ENCODE assay signal across 10 cellular contexts in the genomic region with DNA sequence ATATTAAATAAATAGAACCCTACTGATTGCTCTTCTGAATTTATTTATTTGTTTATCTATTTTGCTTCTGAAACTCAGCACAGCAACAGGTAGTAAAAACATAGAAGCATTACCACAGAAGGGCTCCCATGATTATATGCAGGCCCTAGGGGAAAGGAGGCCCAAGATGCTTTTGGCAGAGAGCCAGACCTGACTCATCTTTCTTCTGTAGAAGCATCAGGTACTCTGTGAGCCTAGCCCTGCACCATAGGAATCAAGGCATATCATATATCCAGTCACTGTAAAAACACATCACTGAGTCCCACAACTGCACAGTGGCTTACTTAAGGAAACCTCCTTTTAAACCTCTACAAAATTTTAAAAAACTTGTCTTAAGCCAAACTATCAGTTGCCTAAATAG. TPM values are rescaled to one million over a fixed set of nuclear protein-coding genes. Genes with fewer than 3 reads are reported as not detected.
DNase-seq lines count a peak whose midpoint lies in the region; ATAC-seq, FAIRE-seq and TF ChIP-seq lines count a peak whose summit lies in the region.
"Had no signal": no experiment of that assay in that cellular context is flagged by ENCODE, and none has a peak within 500 bp of the region (broad histone marks: within the 10 kb centered on the region; RNA-seq: fewer than 3 reads in every experiment).

No MANE protein-coding gene starts in this region.

- no peak overlapping the region for H3K27ac Mint-ChIP-seq in glutamatergic neuron (ENCODE audit: unreplicated experiment)
- H3K27ac Mint-ChIP-seq: activated B cell treated with CpG ODN at 0.5 μM for 24 hours; stimulated activated naive CD8-positive, alpha-beta T cell treated with anti-CD3 and anti-CD28 coated beads, Interleukin-15, Interleukin-2, amounts not matched to agents 100 ng/mL and 50 ng/mL, for 24 hours had no signal

- H4K20me1 ChIP-seq in keratinocyte (ENCODE audit: control insufficient read depth, extremely low read depth, insufficient read depth, low read length): no peaks in the 10 kb centered on the region

- FAIRE-seq in keratinocyte (lab: Jason Lieb, UNC): peak; percentile 57

- intact Hi-C loops in left cardiac atrium (cut with DNase I): no loop called here

- H3K4me3 ChIP-seq in MG63: no peak overlapping the region
- H3K4me3 ChIP-seq in keratinocyte (ENCODE audit: control insufficient read depth in 2 of 3, extremely low read depth in 1 of 3, insufficient read depth in 2 of 3, low read depth in 1 of 3, low read length in 3 of 3): no peak overlapping the region

- TF ChIP-seq CTCF in keratinocyte (optimal IDR thresholded peaks at IDR 0.05 in 1 of 3, IDR thresholded peaks at IDR 0.05 in 1 of 3, conservative IDR thresholded peaks at IDR 0.05 in 1 of 3; ENCODE audit: extremely low read depth in 1 of 3, insufficient read depth in 2 of 3, low read length in 3 of 3) (no peak), glutamatergic neuron (IDR thresholded peaks at IDR 0.05; ENCODE audit: partially characterized antibody, unreplicated experiment) (no peak)

- peaks cover 3% of the 10 kb centered on the region; the same call in 1 of the 2 replicates for H3K27me3 ChIP-seq in MG63
- peaks cover 26% of the 10 kb centered on the region for H3K27me3 ChIP-seq in keratinocyte (ENCODE audit: control insufficient read depth, extremely low read depth, insufficient read depth, low read length)

- no peak for ATAC-seq in left cardiac atrium

- no peak overlapping the region for H3K4me3 Mint-ChIP-seq in glutamatergic neuron (ENCODE audit: unreplicated experiment)
- H3K4me3 Mint-ChIP-seq: activated B cell treated with CpG ODN at 0.5 μM for 24 hours; stimulated activated naive CD8-positive, alpha-beta T cell treated with anti-CD3 and anti-CD28 coated beads, Interleukin-15, Interleukin-2, amounts not matched to agents 100 ng/mL and 50 ng/mL, for 24 hours had no signal

- H3K27me3 Mint-ChIP-seq in glutamatergic neuron (ENCODE audit: unreplicated experiment): no peaks in the 10 kb centered on the region

- H3K4me2 ChIP-seq in keratinocyte (ENCODE audit: control insufficient read depth, extremely low read depth, insufficient read depth, low read depth, low read length): no peak overlapping the region

- H3K4me1 Mint-ChIP-seq in glutamatergic neuron (ENCODE audit: low read depth, unreplicated experiment): peaks cover 5% of the 10 kb centered on the region

- H3K27ac ChIP-seq in keratinocyte (ENCODE audit: control insufficient read depth, insufficient read depth, low read length): no peak overlapping the region

- no peaks in the 10 kb centered on the region for H3K36me3 Mint-ChIP-seq in glutamatergic neuron (ENCODE audit: unreplicated experiment)

- no peaks in the 10 kb centered on the region for H3K79me2 ChIP-seq in keratinocyte (ENCODE audit: control insufficient read depth, insufficient read depth, low read length)

- H3K4me1 ChIP-seq in keratinocyte (ENCODE audit: control insufficient read depth, extremely low read depth, insufficient read depth, low read length): peaks cover 6% of the 10 kb centered on the region

- DNase-seq in EL (peak; percentile 93), MG63 (peak; percentile 38), SW480 (ENCODE audit: low spot score) (peak; percentile 72), keratinocyte (ENCODE audit: low read depth, low spot score) (peak; percentile 42), glutamatergic neuron (no peak), left cardiac atrium (no peak), ecto neural progenitor cell (ENCODE audit: low spot score) (no peak), AG20443 (ENCODE audit: low spot score) (no peak)
- DNase-seq: activated B cell treated with CpG ODN at 0.5 μM for 24 hours had no signal

- H3K9ac ChIP-seq in keratinocyte (ENCODE audit: control insufficient read depth, extremely low read depth, insufficient read depth, low read length): no peak overlapping the region

- no peak overlapping the region for H2AFZ ChIP-seq in keratinocyte (ENCODE audit: control insufficient read depth, low read length)

- peaks cover 2% of the 10 kb centered on the region for H3K9me3 Mint-ChIP-seq in glutamatergic neuron (ENCODE audit: unreplicated experiment)
- H3K9me3 Mint-ChIP-seq: activated B cell treated with CpG ODN at 0.5 μM for 24 hours; stimulated activated naive CD8-positive, alpha-beta T cell treated with anti-CD3 and anti-CD28 coated beads, Interleukin-15, Interleukin-2, amounts not matched to agents 100 ng/mL and 50 ng/mL, for 24 hours had no signal

- H3K9me1 ChIP-seq in keratinocyte (ENCODE audit: control insufficient read depth, extremely low read depth, insufficient read depth, low read length): no peaks in the 10 kb centered on the region

- dilution Hi-C loops in keratinocyte (cut with MboI; ENCODE audit: extremely low pct_ligation_motif_present, low sequenced_read_pairs): no loop called here

- H3K36me3 ChIP-seq in MG63 (no peaks in the 10 kb centered on the region), keratinocyte (ENCODE audit: control insufficient read depth in 2 of 2, extremely low read depth in 1 of 2, insufficient read depth in 2 of 2, low read length in 2 of 2) (no peaks in the 10 kb centered on the region)

- H3K9me3 ChIP-seq in MG63 (no peaks in the 10 kb centered on the region), keratinocyte (ENCODE audit: control insufficient read depth, low read depth, low read length) (no peaks in the 10 kb centered on the region)

RNA-seq across cellular contexts. Expression of gene SCN9A, which starts 1.8 kb away (rescaled TPM):
- total RNA-seq in MG63 (2014; rRNA removed; shearing (Covaris generic); ENCODE audit: low replicate concordance): 2.1 and 2.2 TPM in 2 replicates
- polyA plus RNA-seq in keratinocyte: 0.09 to 0.10 TPM (median 0.09 TPM) in 3 replicates
- not detected for polyA plus RNA-seq in keratinocyte (2011; ENCODE audit: low read depth)
- polyA plus RNA-seq in keratinocyte (2011; cell fraction: cytosol; rRNA removed): 0.02 and 0.03 TPM in 2 replicates
- 0.05 and 0.06 TPM in 2 replicates for polyA plus RNA-seq in keratinocyte (2011; cell fraction: nucleus; rRNA removed)
- 0.06 and 0.19 TPM in 2 replicates for polyA plus RNA-seq in keratinocyte (2012; ENCODE audit: low replicate concordance)
- polyA minus RNA-seq in keratinocyte: 0.10 to 0.22 TPM in 2 of 3 replicates, not detected in the other
- polyA minus RNA-seq in keratinocyte (2011; cell fraction: cytosol; rRNA and poly(A)+ RNA removed): not detected
- polyA minus RNA-seq in keratinocyte (2011; cell fraction: nucleus; rRNA and poly(A)+ RNA removed): 0.16 and 0.21 TPM in 2 replicates
- 11.2 TPM for total RNA-seq in glutamatergic neuron (ENCODE audit: unreplicated experiment)
- 1 to 10 TPM; 1.8 to 6.4 TPM for total RNA-seq in left cardiac atrium
- total RNA-seq: activated B cell treated with CpG ODN at 0.5 μM for 24 hours had no signal

Comparison
In these comparisons a context has a peak if more than half of its experiments do, and no peak if none do; other contexts are left out.
1. DNase-seq: peak in EL (single experiment), MG63 (single experiment), SW480 (single experiment) and keratinocyte (single experiment); none in glutamatergic neuron (single experiment), left cardiac atrium (single experiment), ecto neural progenitor cell (single experiment) and AG20443 (single experiment).